In the genomic region with DNA sequence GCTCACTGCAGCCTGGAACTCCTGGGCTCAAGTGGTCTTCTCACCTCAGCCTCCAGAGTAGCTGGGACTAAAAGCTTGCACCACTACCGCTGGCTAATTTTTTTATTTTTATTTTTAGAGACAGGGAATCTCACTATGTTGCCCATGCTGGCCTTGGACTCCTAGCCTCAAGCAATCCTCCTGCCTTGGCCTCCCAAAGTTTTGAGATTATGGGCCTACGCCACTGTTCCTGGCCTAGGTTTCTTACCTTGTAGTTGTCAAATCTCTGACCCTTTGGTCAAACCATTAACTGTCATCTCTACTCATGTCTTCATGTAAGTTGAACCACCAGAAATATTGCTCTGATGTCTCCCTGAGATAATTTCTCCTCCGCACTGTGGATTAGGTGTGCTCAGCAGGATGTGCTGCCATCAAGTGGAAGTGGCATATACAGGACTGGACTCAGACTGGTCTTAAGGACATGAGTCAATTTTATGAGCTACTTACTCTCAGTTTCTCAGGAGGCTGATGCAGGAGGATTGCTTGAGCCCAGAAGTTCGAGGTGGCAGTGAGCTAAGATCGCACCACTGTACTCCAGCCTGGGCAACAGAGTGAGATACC, we compare ENCODE assay signal across 1 cellular context.
TF ChIP-seq lines count a peak whose summit lies in the region.

No MANE protein-coding gene starts in this region.

TF ChIP-seq in GM23338, 12 proteins besides CTCF, POLR2A, EP300 and RAD21 (continued from another document):
- TF ChIP-seq, protein P1, sequence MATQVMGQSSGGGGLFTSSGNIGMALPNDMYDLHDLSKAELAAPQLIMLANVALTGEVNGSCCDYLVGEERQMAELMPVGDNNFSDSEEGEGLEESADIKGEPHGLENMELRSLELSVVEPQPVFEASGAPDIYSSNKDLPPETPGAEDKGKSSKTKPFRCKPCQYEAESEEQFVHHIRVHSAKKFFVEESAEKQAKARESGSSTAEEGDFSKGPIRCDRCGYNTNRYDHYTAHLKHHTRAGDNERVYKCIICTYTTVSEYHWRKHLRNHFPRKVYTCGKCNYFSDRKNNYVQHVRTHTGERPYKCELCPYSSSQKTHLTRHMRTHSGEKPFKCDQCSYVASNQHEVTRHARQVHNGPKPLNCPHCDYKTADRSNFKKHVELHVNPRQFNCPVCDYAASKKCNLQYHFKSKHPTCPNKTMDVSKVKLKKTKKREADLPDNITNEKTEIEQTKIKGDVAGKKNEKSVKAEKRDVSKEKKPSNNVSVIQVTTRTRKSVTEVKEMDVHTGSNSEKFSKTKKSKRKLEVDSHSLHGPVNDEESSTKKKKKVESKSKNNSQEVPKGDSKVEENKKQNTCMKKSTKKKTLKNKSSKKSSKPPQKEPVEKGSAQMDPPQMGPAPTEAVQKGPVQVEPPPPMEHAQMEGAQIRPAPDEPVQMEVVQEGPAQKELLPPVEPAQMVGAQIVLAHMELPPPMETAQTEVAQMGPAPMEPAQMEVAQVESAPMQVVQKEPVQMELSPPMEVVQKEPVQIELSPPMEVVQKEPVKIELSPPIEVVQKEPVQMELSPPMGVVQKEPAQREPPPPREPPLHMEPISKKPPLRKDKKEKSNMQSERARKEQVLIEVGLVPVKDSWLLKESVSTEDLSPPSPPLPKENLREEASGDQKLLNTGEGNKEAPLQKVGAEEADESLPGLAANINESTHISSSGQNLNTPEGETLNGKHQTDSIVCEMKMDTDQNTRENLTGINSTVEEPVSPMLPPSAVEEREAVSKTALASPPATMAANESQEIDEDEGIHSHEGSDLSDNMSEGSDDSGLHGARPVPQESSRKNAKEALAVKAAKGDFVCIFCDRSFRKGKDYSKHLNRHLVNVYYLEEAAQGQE (IDR thresholded peaks at IDR 0.05; ENCODE audit: unreplicated experiment), result no peak
- no peak for TF ChIP-seq EZH2phosphoT487 (IDR thresholded peaks at IDR 0.05; ENCODE audit: unreplicated experiment)
- TF ChIP-seq EZH2 (IDR thresholded peaks at IDR 0.05; ENCODE audit: low read depth, unreplicated experiment), result no peak
- TF ChIP-seq, protein P2, sequence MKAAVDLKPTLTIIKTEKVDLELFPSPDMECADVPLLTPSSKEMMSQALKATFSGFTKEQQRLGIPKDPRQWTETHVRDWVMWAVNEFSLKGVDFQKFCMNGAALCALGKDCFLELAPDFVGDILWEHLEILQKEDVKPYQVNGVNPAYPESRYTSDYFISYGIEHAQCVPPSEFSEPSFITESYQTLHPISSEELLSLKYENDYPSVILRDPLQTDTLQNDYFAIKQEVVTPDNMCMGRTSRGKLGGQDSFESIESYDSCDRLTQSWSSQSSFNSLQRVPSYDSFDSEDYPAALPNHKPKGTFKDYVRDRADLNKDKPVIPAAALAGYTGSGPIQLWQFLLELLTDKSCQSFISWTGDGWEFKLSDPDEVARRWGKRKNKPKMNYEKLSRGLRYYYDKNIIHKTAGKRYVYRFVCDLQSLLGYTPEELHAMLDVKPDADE (IDR thresholded peaks at IDR 0.05), result no peak
- TF ChIP-seq ZNF114 (CRISPR knock-in tag; IDR thresholded peaks at IDR 0.05), result no peak
- no peak for TF ChIP-seq POLR2AphosphoS5 (IDR thresholded peaks at IDR 0.05; ENCODE audit: low read depth)
- TF ChIP-seq CREB1 (CRISPR knock-in tag; IDR thresholded peaks at IDR 0.05; ENCODE audit: low read depth), result no peak
- TF ChIP-seq, protein P3, sequence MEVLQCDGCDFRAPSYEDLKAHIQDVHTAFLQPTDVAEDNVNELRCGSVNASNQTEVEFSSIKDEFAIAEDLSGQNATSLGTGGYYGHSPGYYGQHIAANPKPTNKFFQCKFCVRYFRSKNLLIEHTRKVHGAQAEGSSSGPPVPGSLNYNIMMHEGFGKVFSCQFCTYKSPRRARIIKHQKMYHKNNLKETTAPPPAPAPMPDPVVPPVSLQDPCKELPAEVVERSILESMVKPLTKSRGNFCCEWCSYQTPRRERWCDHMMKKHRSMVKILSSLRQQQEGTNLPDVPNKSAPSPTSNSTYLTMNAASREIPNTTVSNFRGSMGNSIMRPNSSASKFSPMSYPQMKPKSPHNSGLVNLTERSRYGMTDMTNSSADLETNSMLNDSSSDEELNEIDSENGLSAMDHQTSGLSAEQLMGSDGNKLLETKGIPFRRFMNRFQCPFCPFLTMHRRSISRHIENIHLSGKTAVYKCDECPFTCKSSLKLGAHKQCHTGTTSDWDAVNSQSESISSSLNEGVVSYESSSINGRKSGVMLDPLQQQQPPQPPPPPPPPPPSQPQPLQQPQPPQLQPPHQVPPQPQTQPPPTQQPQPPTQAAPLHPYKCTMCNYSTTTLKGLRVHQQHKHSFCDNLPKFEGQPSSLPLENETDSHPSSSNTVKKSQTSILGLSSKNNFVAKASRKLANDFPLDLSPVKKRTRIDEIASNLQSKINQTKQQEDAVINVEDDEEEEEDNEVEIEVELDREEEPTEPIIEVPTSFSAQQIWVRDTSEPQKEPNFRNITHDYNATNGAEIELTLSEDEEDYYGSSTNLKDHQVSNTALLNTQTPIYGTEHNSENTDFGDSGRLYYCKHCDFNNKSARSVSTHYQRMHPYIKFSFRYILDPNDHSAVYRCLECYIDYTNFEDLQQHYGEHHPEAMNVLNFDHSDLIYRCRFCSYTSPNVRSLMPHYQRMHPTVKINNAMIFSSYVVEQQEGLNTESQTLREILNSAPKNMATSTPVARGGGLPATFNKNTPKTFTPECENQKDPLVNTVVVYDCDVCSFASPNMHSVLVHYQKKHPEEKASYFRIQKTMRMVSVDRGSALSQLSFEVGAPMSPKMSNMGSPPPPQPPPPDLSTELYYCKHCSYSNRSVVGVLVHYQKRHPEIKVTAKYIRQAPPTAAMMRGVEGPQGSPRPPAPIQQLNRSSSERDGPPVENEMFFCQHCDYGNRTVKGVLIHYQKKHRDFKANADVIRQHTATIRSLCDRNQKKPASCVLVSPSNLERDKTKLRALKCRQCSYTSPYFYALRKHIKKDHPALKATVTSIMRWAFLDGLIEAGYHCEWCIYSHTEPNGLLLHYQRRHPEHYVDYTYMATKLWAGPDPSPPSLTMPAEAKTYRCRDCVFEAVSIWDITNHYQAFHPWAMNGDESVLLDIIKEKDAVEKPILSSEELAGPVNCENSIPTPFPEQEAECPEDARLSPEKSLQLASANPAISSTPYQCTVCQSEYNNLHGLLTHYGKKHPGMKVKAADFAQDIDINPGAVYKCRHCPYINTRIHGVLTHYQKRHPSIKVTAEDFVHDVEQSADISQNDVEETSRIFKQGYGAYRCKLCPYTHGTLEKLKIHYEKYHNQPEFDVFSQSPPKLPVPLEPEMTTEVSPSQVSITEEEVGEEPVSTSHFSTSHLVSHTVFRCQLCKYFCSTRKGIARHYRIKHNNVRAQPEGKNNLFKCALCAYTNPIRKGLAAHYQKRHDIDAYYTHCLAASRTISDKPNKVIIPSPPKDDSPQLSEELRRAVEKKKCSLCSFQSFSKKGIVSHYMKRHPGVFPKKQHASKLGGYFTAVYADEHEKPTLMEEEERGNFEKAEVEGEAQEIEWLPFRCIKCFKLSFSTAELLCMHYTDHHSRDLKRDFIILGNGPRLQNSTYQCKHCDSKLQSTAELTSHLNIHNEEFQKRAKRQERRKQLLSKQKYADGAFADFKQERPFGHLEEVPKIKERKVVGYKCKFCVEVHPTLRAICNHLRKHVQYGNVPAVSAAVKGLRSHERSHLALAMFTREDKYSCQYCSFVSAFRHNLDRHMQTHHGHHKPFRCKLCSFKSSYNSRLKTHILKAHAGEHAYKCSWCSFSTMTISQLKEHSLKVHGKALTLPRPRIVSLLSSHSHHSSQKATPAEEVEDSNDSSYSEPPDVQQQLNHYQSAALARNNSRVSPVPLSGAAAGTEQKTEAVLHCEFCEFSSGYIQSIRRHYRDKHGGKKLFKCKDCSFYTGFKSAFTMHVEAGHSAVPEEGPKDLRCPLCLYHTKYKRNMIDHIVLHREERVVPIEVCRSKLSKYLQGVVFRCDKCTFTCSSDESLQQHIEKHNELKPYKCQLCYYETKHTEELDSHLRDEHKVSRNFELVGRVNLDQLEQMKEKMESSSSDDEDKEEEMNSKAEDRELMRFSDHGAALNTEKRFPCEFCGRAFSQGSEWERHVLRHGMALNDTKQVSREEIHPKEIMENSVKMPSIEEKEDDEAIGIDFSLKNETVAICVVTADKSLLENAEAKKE (CRISPR knock-in tag; IDR thresholded peaks at IDR 0.05), result no peak
- no peak for TF ChIP-seq ZNF331 (CRISPR knock-in tag; IDR thresholded peaks at IDR 0.05; ENCODE audit: low read depth)
